30 cellular contexts compared by ENCODE assay signal in the genomic region with DNA sequence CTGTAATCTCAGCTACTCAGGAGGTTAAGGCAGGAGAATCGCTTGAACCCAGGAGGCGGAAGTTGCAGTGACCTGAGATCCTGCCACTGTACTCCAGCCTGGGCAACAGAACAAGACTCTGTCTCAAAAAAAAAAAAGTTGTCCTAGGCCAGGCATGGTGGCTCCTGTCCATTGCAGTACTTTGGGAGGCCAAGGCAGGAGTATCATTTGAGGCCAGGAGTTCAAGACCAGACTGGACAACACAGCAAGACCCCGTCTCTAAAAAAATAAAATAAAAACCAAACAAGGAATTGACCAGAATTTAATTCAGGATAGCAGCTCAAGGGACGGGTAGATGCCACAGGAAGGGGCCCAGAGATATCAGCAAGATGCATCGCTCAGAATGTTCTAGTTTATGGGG. TPM values are rescaled to one million over a fixed set of nuclear protein-coding genes. Genes with fewer than 3 reads are reported as not detected.
"Had no signal": no experiment of that assay in that cellular context is flagged by ENCODE, and none has a peak within 500 bp of the region (broad histone marks: within the 10 kb centered on the region; RNA-seq: fewer than 3 reads in every experiment).

No MANE protein-coding gene starts in this region.

- H3K27me3 ChIP-seq: adrenal gland, ovary, suprapubic skin, vagina had no signal

- ATAC-seq: activated CD4-positive, alpha-beta T cell treated with anti-CD3 and anti-CD28 coated beads for 36 hours; activated T-cell treated with anti-CD3 and anti-CD28 coated beads, Interleukin-2, amount 50 U/mL, for 4 hours; heart left ventricle; left cardiac atrium; right cardiac atrium; stimulated activated effector memory CD8-positive, alpha-beta T cell treated with anti-CD3 and anti-CD28 coated beads, Interleukin-12 subunit alpha, Interleukin-12 subunit beta, amount 100 ng/mL, for 72 hours had no signal

- H3K27ac ChIP-seq: heart left ventricle, neutrophil, ovary, stomach, suprapubic skin had no signal

- H3K9me3 ChIP-seq: adrenal gland, heart left ventricle, neutrophil, ovary, stomach, suprapubic skin, transverse colon, vagina had no signal

- DNase-seq: activated B cell treated with CpG ODN at 0.5 μM for 24 hours; activated CD4-positive, alpha-beta T cell treated with anti-CD3 and anti-CD28 coated beads for 36 hours; activated CD4-positive, alpha-beta T cell treated with anti-CD3 and anti-CD28 coated beads, Interleukin-2, amount 50 U/mL, for 4 hours; activated CD8-positive, alpha-beta memory T cell treated with anti-CD3 and anti-CD28 coated beads for 24 hours; activated CD8-positive, alpha-beta memory T cell treated with anti-CD3 and anti-CD28 coated beads, Interleukin-2, amount 50 U/mL, for 4 hours; activated naive CD4-positive, alpha-beta T cell; activated T-cell treated with anti-CD3 and anti-CD28 coated beads, Interleukin-2, amount 50 U/mL, for 4 hours; central memory CD4-positive, alpha-beta T cell; heart left ventricle; left cardiac atrium; ovary; right cardiac atrium; stimulated activated CD4-positive, alpha-beta T cell treated with anti-CD3 and anti-CD28 coated beads, Interleukin-1b, Interleukin-23, amount 100 ng/mL, for 48 hours; stomach; T1000 had no signal

- H3K36me3 ChIP-seq: adrenal gland, heart left ventricle, neutrophil, ovary, stomach, suprapubic skin, transverse colon, vagina had no signal

- H3K4me3 ChIP-seq: adrenal gland, heart left ventricle, ovary, stomach, suprapubic skin, transverse colon, vagina had no signal

RNA-seq across cellular contexts. Expression of a gene that starts 4.9 kb away (rescaled TPM):
- total RNA-seq: activated B cell treated with CpG ODN at 0.5 μM for 24 hours; activated CD4-positive, alpha-beta T cell treated with anti-CD3 and anti-CD28 coated beads for 36 hours; activated T-cell treated with anti-CD3 and anti-CD28 coated beads, Interleukin-2, amount 50 U/mL, for 4 hours; activated T-helper 2 cell treated with anti-CD3 and anti-CD28 coated beads, Interferon-gamma antibody, Interleukin-2, Interleukin-4, amounts not matched to agents 10 μg/mL and 5 μg/mL and 100 μg/mL, durations not matched to agents 14 hours and 24 hours and 36 hours; astrocyte; fibroblast of villous mesenchyme; liver; mononuclear cell; myocyte; pulmonary artery endothelial cell; skeletal muscle tissue had no signal

RNA-seq across cellular contexts. Expression of a gene that starts 45.2 kb away (rescaled TPM):
- total RNA-seq: skeletal muscle tissue had no signal

RNA-seq across cellular contexts. Expression of a gene that starts 49.7 kb away (rescaled TPM):
- total RNA-seq: activated B cell treated with CpG ODN at 0.5 μM for 24 hours; activated CD4-positive, alpha-beta T cell treated with anti-CD3 and anti-CD28 coated beads for 36 hours; activated T-cell treated with anti-CD3 and anti-CD28 coated beads, Interleukin-2, amount 50 U/mL, for 4 hours; activated T-helper 2 cell treated with anti-CD3 and anti-CD28 coated beads, Interferon-gamma antibody, Interleukin-2, Interleukin-4, amounts not matched to agents 10 μg/mL and 5 μg/mL and 100 μg/mL, durations not matched to agents 14 hours and 24 hours and 36 hours; adrenal gland; astrocyte; dermis microvascular lymphatic vessel endothelial cell; fibroblast of villous mesenchyme; heart left ventricle; left cardiac atrium; liver; mononuclear cell; myocyte; ovary; pulmonary artery endothelial cell; right cardiac atrium; skeletal muscle tissue; stomach; transverse colon had no signal

RNA-seq across cellular contexts. Expression of a gene that starts 58.1 kb away (rescaled TPM):
- total RNA-seq: heart left ventricle had no signal
